8 cellular contexts compared by ENCODE assay signal in the genomic region with DNA sequence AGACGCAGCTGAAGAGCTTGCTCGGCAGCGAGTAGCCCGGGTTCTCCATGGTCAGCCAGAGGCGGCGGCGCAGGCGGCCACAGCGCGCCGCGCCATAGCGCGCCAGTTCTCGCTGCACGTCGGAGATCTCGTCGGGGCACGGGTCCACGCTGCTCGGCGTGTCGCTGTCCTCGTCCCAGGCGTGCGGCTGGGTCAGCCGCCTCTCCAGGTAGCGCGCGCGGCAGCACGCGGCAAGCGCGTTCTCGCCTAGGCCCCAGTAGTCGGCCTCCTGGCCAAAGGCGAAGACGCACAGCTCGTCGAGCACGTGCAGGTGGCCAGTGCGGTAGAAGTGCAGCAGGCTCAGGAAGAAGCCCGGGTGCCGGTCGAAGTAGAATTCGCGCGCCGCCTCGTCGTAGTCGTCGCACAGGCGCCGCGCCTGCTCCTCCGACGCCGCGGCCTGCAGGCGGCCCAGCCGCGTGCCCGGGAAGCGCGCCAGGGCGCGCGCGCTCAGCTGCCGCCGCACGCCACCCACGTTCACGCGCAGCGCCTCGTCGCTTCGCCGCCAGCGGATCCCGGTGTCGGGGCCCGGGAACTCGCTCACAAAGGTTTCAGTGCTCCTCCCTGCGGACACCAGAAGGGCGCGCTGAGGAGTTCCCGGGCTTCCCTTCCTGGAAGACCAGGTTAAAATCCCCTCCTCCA. TPM values are rescaled to one million over a fixed set of nuclear protein-coding genes. Genes with fewer than 3 reads are reported as not detected.
DNase-seq lines count a peak whose midpoint lies in the region; ATAC-seq and TF ChIP-seq lines count a peak whose summit lies in the region.

No MANE protein-coding gene starts in this region.

- H3K4me3 ChIP-seq in cardiac muscle cell (no peak overlapping the region), brain microvascular endothelial cell (ENCODE audit: low read depth, low read length) (peak overlapping the region; percentile 39), gastrocnemius medialis (no peak overlapping the region)

- H3K36me3 Mint-ChIP-seq in type B pancreatic cell, result no peaks in the 10 kb centered on the region

- peak; percentile 26 to 70 for DNase-seq in cardiac muscle cell (ENCODE audit: low read depth in 1 of 2, low spot score in 1 of 2)
- DNase-seq in Right ventricle myocardium superior, result no peak
- peak; percentile 14 for DNase-seq in brain microvascular endothelial cell
- DNase-seq in kidney tubule cell (ENCODE audit: low spot score), result peak; percentile 66
- DNase-seq in type B pancreatic cell (ENCODE audit: extremely low spot score, unreplicated experiment), result no peak
- DNase-seq in gastrocnemius medialis, result no peak
- DNase-seq in dedifferentiated amniotic fluid mesenchymal stem cell (ENCODE audit: extremely low spot score), result no peak

- peaks cover 56% of the 10 kb centered on the region for H3K27me3 ChIP-seq in cardiac muscle cell
- H3K27me3 ChIP-seq in brain microvascular endothelial cell (replicated peaks), result no peaks in the 10 kb centered on the region
- peaks cover 49 to 56% (median 50%) of the 10 kb centered on the region in 3 donors for H3K27me3 ChIP-seq in gastrocnemius medialis

- in situ Hi-C loops in brain microvascular endothelial cell (cut with HindIII; ENCODE audit: low pct_ligation_motif_present, low sequenced_read_pairs), result no loop called here
- in situ Hi-C loops in gastrocnemius medialis (cut with MboI; ENCODE audit: low sequenced_read_pairs in 4 of 4), result loop anchor here in 2 of 4 donors (10.0 kb wide), 1 partner anchor 53 kb away; no protein-coding TSS in a partner anchor

- peak; percentile 41 for TF ChIP-seq CTCF in cardiac muscle cell (IDR thresholded peaks at IDR 0.05; ENCODE audit: low read depth, low read length)
- peak; percentile 48 for TF ChIP-seq CTCF in brain microvascular endothelial cell (IDR thresholded peaks at IDR 0.05; ENCODE audit: low read depth, low read length, missing control alignments)
- TF ChIP-seq CTCF in type B pancreatic cell (conservative IDR thresholded peaks at IDR 0.05), result peak; percentile 43
- TF ChIP-seq CTCF in gastrocnemius medialis (IDR thresholded peaks at IDR 0.05 in 4 of 5, conservative IDR thresholded peaks at IDR 0.05 in 1 of 5), result no peak

- H3K9me3 ChIP-seq in cardiac muscle cell (ENCODE audit: low read depth) (no peaks in the 10 kb centered on the region), gastrocnemius medialis (no peaks in the 10 kb centered on the region)

- no peak overlapping the region for H3K27ac Mint-ChIP-seq in type B pancreatic cell

- H3K36me3 ChIP-seq in cardiac muscle cell, result no peaks in the 10 kb centered on the region
- no peaks in the 10 kb centered on the region for H3K36me3 ChIP-seq in brain microvascular endothelial cell (replicated peaks)
- H3K36me3 ChIP-seq in gastrocnemius medialis, result no peaks in the 10 kb centered on the region

- intact Hi-C loops in Right ventricle myocardium superior (cut with DNase I) (loop anchor here (5.0 kb wide), 3 partner anchors 56 to 194 kb away; no protein-coding TSS in a partner anchor), gastrocnemius medialis (cut with DNase I; ENCODE audit: low total_unique reads) (loop anchor here (10.0 kb wide), 1 partner anchor 83 kb away; no protein-coding TSS in a partner anchor)

- no peaks in the 10 kb centered on the region for H3K9me3 Mint-ChIP-seq in type B pancreatic cell

- no peak for ATAC-seq in Right ventricle myocardium superior (ENCODE audit: poor library complexity)
- no peak for ATAC-seq in gastrocnemius medialis
- no peak for ATAC-seq in HG02759 (IDR thresholded peaks at IDR 0.05; ENCODE audit: unreplicated experiment)

- no peaks in the 10 kb centered on the region for H3K4me1 Mint-ChIP-seq in type B pancreatic cell (ENCODE audit: unreplicated experiment)

- TF ChIP-seq POLR2A in gastrocnemius medialis (IDR thresholded peaks at IDR 0.05), result no peak

- H3K27ac ChIP-seq in cardiac muscle cell, result no peak overlapping the region
- H3K27ac ChIP-seq in brain microvascular endothelial cell, result no peak overlapping the region
- no peak overlapping the region for H3K27ac ChIP-seq in gastrocnemius medialis

- no peak overlapping the region for H3K4me3 Mint-ChIP-seq in type B pancreatic cell

- no peaks in the 10 kb centered on the region for H3K4me1 ChIP-seq in cardiac muscle cell (ENCODE audit: low read depth)
- no peaks in the 10 kb centered on the region for H3K4me1 ChIP-seq in gastrocnemius medialis

- peaks cover 55% of the 10 kb centered on the region for H3K27me3 Mint-ChIP-seq in type B pancreatic cell

RNA-seq across cellular contexts. Expression of gene KCNS1, which starts 2.7 kb away (rescaled TPM):
- not detected in 2 replicates for total RNA-seq in cardiac muscle cell
- 0.19 TPM in 1 of 2 replicates, not detected in the other for polyA plus RNA-seq in cardiac muscle cell
- total RNA-seq in Right ventricle myocardium superior, result not detected
- 2.2 and 3.5 TPM in 2 replicates for total RNA-seq in type B pancreatic cell (ENCODE audit: low replicate concordance)
- not detected for total RNA-seq in gastrocnemius medialis

RNA-seq across cellular contexts. Expression of gene WFDC5, which starts 16.7 kb away (rescaled TPM):
- total RNA-seq in cardiac muscle cell, result not detected in 2 replicates
- not detected in 2 replicates for polyA plus RNA-seq in cardiac muscle cell
- not detected for total RNA-seq in Right ventricle myocardium superior
- 0.41 and 0.74 TPM in 2 replicates for total RNA-seq in type B pancreatic cell (ENCODE audit: low replicate concordance)
- total RNA-seq in gastrocnemius medialis, result not detected

RNA-seq across cellular contexts. Expression of gene WFDC12, which starts 26.0 kb away (rescaled TPM):
- total RNA-seq in cardiac muscle cell, result not detected in 2 replicates
- not detected in 2 replicates for polyA plus RNA-seq in cardiac muscle cell
- total RNA-seq in Right ventricle myocardium superior, result not detected
- total RNA-seq in type B pancreatic cell (ENCODE audit: low replicate concordance), result not detected in 2 replicates
- total RNA-seq in gastrocnemius medialis, result not detected

Comparison
In these comparisons a context has a peak if more than half of its experiments do, and no peak if none do; other contexts are left out.
1. DNase-seq: peak in cardiac muscle cell (2 of 2), brain microvascular endothelial cell (single experiment) and kidney tubule cell (single experiment); none in Right ventricle myocardium superior (single experiment), type B pancreatic cell (single experiment), gastrocnemius medialis (0 of 2) and dedifferentiated amniotic fluid mesenchymal stem cell (single experiment).
2. CTCF ChIP-seq: peak in cardiac muscle cell (single experiment), brain microvascular endothelial cell (single experiment) and type B pancreatic cell (single experiment); none in gastrocnemius medialis (0 of 5).